ENCODE assay signal across 1 cellular context in the genomic region with DNA sequence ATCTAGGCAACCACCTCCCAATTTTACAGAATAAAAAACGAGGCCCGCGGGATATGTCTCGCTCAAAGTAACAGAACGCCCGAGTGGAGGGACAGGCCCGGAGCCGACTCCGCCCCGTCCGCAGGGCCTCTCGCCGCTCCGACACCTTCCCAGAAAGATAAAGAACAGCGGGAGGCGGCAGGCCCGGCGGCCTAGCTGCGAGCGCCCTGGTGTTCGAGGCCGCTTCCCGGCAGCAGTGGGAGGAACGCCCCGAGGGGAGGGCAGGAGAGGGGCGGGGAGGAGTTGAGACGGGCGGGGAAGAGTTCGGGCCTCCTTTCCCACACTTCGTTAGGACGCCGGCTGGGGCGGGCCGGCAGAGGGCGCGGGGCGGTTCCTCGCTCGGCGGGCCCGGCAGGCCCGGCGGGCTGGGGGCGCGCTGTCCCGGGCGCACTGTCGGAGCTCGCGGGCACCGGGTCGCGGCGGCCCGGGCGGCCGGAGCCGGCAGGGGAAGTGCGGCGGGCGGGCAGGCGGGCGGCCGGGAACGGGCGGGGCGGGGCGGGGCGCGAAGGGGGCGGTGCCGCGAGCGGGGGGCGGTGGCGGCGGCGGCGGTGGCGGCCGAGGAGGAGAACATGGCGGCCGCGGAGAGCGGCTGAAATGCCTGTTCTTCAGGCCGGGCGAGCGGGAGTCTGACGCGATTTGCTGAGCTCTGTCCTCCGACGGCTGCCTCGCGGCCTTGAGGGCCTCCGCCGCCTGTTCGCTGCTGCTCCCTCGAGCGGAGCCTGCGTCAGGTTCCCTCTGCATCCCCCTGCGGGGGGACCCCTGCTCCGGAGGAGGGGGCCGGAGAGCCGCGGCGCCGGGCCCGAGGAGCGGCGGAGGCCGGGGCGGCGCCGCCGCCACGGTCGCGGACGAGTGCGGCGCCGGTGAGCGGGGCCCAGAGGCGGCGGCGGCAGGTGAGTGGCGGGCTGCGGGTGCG.
TF ChIP-seq lines count a peak whose summit lies in the region.

A gene (plus strand): TSS at position 581 of the 952 bp plus-strand sequence. CDS start 167,424 bp downstream, outside the sequence.

TF ChIP-seq in HepG2, 621 proteins besides CTCF, POLR2A, EP300 and RAD21 (continued from another document and continues in another):
- TF ChIP-seq, protein P1, sequence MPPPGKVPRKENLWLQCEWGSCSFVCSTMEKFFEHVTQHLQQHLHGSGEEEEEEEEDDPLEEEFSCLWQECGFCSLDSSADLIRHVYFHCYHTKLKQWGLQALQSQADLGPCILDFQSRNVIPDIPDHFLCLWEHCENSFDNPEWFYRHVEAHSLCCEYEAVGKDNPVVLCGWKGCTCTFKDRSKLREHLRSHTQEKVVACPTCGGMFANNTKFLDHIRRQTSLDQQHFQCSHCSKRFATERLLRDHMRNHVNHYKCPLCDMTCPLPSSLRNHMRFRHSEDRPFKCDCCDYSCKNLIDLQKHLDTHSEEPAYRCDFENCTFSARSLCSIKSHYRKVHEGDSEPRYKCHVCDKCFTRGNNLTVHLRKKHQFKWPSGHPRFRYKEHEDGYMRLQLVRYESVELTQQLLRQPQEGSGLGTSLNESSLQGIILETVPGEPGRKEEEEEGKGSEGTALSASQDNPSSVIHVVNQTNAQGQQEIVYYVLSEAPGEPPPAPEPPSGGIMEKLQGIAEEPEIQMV (CRISPR knock-in tag; IDR thresholded peaks at IDR 0.05; ENCODE audit: low read depth): no peak
- TF ChIP-seq NFE2 (CRISPR knock-in tag; IDR thresholded peaks at IDR 0.05) (no peak), ZNF747 (CRISPR knock-in tag; IDR thresholded peaks at IDR 0.05; ENCODE audit: borderline replicate concordance) (0 out of 2 replicates have a peak, but pooled peaks have one; percentile 31), ZNF33A (CRISPR knock-in tag; IDR thresholded peaks at IDR 0.05; ENCODE audit: borderline replicate concordance) (no peak), RELA (CRISPR knock-in tag; IDR thresholded peaks at IDR 0.05) (no peak), MYC (CRISPR knock-in tag; IDR thresholded peaks at IDR 0.05; ENCODE audit: borderline replicate concordance) (peak; percentile 18; the same call in 1 of the 2 replicates), WIZ (CRISPR knock-in tag; IDR thresholded peaks at IDR 0.05) (no peak), SMARCE1 (IDR thresholded peaks at IDR 0.05; ENCODE audit: borderline replicate concordance) (no peak), MEIS1 (CRISPR knock-in tag; IDR thresholded peaks at IDR 0.05; ENCODE audit: borderline replicate concordance) (peak; percentile 41; the same call in 1 of the 2 replicates), ZNF670 (CRISPR knock-in tag; IDR thresholded peaks at IDR 0.05; ENCODE audit: borderline replicate concordance) (no peak), RFX1 (IDR thresholded peaks at IDR 0.05) (no peak), ZSCAN9 (CRISPR knock-in tag; IDR thresholded peaks at IDR 0.05; ENCODE audit: borderline replicate concordance) (no peak), SYNCRIP (IDR thresholded peaks at IDR 0.05; ENCODE audit: insufficient read depth, low read depth, low read length) (no peak), CHD2 (IDR thresholded peaks at IDR 0.05; ENCODE audit: low read depth, low read length) (no peak), TOPORS (CRISPR knock-in tag; IDR thresholded peaks at IDR 0.05) (no peak), TEAD2 (CRISPR knock-in tag; IDR thresholded peaks at IDR 0.05) (no peak), HOXA5 (CRISPR knock-in tag; IDR thresholded peaks at IDR 0.05) (no peak), KLF15 (CRISPR knock-in tag; IDR thresholded peaks at IDR 0.05; ENCODE audit: borderline replicate concordance) (no peak), NFE2L2 (IDR thresholded peaks at IDR 0.05; ENCODE audit: low read length) (no peak), FOXM1 (CRISPR knock-in tag; IDR thresholded peaks at IDR 0.05) (no peak), ZNF292 (CRISPR knock-in tag; IDR thresholded peaks at IDR 0.05; ENCODE audit: borderline replicate concordance, low read depth) (peak; percentile 13; the same call in 1 of the 2 replicates), MYNN (CRISPR knock-in tag; IDR thresholded peaks at IDR 0.05; ENCODE audit: low read depth) (no peak), ZSCAN22 (CRISPR knock-in tag; IDR thresholded peaks at IDR 0.05) (no peak), ZNF839 (CRISPR knock-in tag; IDR thresholded peaks at IDR 0.05; ENCODE audit: borderline replicate concordance) (no peak), ZNF616 (CRISPR knock-in tag; IDR thresholded peaks at IDR 0.05; ENCODE audit: low read depth) (peak; percentile 26; the same call in 1 of the 2 replicates), PHF21A (CRISPR knock-in tag; IDR thresholded peaks at IDR 0.05) (no peak), HES4 (CRISPR knock-in tag; IDR thresholded peaks at IDR 0.05; ENCODE audit: borderline replicate concordance) (no peak), JARID2 (CRISPR knock-in tag; IDR thresholded peaks at IDR 0.05; ENCODE audit: insufficient replicate concordance) (no peak), ZFP62 (CRISPR knock-in tag; IDR thresholded peaks at IDR 0.05) (no peak), ZNF782 (CRISPR knock-in tag; IDR thresholded peaks at IDR 0.05; ENCODE audit: borderline replicate concordance) (no peak), ZNF124 (CRISPR knock-in tag; IDR thresholded peaks at IDR 0.05) (no peak), ZNF3 (CRISPR knock-in tag; IDR thresholded peaks at IDR 0.05) (no peak), NR3C1 (CRISPR knock-in tag; IDR thresholded peaks at IDR 0.05) (no peak)
- TF ChIP-seq, protein P2, sequence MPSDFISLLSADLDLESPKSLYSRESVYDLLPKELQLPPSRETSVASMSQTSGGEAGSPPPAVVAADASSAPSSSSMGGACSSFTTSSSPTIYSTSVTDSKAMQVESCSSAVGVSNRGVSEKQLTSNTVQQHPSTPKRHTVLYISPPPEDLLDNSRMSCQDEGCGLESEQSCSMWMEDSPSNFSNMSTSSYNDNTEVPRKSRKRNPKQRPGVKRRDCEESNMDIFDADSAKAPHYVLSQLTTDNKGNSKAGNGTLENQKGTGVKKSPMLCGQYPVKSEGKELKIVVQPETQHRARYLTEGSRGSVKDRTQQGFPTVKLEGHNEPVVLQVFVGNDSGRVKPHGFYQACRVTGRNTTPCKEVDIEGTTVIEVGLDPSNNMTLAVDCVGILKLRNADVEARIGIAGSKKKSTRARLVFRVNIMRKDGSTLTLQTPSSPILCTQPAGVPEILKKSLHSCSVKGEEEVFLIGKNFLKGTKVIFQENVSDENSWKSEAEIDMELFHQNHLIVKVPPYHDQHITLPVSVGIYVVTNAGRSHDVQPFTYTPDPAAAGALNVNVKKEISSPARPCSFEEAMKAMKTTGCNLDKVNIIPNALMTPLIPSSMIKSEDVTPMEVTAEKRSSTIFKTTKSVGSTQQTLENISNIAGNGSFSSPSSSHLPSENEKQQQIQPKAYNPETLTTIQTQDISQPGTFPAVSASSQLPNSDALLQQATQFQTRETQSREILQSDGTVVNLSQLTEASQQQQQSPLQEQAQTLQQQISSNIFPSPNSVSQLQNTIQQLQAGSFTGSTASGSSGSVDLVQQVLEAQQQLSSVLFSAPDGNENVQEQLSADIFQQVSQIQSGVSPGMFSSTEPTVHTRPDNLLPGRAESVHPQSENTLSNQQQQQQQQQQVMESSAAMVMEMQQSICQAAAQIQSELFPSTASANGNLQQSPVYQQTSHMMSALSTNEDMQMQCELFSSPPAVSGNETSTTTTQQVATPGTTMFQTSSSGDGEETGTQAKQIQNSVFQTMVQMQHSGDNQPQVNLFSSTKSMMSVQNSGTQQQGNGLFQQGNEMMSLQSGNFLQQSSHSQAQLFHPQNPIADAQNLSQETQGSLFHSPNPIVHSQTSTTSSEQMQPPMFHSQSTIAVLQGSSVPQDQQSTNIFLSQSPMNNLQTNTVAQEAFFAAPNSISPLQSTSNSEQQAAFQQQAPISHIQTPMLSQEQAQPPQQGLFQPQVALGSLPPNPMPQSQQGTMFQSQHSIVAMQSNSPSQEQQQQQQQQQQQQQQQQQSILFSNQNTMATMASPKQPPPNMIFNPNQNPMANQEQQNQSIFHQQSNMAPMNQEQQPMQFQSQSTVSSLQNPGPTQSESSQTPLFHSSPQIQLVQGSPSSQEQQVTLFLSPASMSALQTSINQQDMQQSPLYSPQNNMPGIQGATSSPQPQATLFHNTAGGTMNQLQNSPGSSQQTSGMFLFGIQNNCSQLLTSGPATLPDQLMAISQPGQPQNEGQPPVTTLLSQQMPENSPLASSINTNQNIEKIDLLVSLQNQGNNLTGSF (CRISPR knock-in tag; IDR thresholded peaks at IDR 0.05): no peak
- TF ChIP-seq, protein P3, sequence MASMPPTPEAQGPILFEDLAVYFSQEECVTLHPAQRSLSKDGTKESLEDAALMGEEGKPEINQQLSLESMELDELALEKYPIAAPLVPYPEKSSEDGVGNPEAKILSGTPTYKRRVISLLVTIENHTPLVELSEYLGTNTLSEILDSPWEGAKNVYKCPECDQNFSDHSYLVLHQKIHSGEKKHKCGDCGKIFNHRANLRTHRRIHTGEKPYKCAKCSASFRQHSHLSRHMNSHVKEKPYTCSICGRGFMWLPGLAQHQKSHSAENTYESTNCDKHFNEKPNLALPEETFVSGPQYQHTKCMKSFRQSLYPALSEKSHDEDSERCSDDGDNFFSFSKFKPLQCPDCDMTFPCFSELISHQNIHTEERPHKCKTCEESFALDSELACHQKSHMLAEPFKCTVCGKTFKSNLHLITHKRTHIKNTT (CRISPR knock-in tag; IDR thresholded peaks at IDR 0.05): no peak
- TF ChIP-seq, protein P4, sequence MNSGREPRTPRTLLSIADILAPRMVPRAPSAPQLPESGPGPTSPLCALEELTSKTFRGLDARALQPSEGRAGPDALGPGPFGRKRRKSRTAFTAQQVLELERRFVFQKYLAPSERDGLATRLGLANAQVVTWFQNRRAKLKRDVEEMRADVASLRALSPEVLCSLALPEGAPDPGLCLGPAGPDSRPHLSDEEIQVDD (CRISPR knock-in tag; IDR thresholded peaks at IDR 0.05; ENCODE audit: borderline replicate concordance): no peak
- TF ChIP-seq, protein P5, sequence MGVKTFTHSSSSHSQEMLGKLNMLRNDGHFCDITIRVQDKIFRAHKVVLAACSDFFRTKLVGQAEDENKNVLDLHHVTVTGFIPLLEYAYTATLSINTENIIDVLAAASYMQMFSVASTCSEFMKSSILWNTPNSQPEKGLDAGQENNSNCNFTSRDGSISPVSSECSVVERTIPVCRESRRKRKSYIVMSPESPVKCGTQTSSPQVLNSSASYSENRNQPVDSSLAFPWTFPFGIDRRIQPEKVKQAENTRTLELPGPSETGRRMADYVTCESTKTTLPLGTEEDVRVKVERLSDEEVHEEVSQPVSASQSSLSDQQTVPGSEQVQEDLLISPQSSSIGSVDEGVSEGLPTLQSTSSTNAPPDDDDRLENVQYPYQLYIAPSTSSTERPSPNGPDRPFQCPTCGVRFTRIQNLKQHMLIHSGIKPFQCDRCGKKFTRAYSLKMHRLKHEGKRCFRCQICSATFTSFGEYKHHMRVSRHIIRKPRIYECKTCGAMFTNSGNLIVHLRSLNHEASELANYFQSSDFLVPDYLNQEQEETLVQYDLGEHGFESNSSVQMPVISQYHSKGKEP (CRISPR knock-in tag; IDR thresholded peaks at IDR 0.05): peak; percentile 67; the same call in 1 of the 2 replicates
- TF ChIP-seq, protein P6, sequence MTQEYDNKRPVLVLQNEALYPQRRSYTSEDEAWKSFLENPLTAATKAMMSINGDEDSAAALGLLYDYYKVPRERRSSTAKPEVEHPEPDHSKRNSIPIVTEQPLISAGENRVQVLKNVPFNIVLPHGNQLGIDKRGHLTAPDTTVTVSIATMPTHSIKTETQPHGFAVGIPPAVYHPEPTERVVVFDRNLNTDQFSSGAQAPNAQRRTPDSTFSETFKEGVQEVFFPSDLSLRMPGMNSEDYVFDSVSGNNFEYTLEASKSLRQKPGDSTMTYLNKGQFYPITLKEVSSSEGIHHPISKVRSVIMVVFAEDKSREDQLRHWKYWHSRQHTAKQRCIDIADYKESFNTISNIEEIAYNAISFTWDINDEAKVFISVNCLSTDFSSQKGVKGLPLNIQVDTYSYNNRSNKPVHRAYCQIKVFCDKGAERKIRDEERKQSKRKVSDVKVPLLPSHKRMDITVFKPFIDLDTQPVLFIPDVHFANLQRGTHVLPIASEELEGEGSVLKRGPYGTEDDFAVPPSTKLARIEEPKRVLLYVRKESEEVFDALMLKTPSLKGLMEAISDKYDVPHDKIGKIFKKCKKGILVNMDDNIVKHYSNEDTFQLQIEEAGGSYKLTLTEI (CRISPR knock-in tag; conservative IDR thresholded peaks at IDR 0.05): no peak
- TF ChIP-seq, protein P7, sequence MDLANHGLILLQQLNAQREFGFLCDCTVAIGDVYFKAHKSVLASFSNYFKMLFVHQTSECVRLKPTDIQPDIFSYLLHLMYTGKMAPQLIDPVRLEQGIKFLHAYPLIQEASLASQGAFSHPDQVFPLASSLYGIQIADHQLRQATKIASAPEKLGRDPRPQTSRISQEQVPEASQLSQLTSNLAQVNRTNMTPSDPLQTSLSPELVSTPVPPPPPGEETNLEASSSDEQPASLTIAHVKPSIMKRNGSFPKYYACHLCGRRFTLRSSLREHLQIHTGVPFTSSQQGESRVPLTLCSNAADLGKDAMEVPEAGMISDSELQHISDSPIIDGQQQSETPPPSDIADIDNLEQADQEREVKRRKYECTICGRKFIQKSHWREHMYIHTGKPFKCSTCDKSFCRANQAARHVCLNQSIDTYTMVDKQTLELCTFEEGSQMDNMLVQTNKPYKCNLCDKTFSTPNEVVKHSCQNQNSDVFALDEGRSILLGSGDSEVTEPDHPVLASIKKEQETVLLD (CRISPR knock-in tag; IDR thresholded peaks at IDR 0.05; ENCODE audit: low read depth): peak; percentile 70; the same call in 1 of the 2 replicates
- TF ChIP-seq, protein P8, sequence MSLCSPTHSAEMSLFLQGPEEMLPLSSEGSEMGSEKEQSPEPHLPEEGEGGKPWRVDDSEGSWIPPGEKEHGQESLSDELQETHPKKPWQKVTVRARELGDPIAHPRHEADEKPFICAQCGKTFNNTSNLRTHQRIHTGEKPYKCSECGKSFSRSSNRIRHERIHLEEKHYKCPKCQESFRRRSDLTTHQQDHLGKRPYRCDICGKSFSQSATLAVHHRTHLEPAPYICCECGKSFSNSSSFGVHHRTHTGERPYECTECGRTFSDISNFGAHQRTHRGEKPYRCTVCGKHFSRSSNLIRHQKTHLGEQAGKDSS (CRISPR knock-in tag; IDR thresholded peaks at IDR 0.05; ENCODE audit: borderline replicate concordance, low read depth): no peak
- TF ChIP-seq, protein P9, sequence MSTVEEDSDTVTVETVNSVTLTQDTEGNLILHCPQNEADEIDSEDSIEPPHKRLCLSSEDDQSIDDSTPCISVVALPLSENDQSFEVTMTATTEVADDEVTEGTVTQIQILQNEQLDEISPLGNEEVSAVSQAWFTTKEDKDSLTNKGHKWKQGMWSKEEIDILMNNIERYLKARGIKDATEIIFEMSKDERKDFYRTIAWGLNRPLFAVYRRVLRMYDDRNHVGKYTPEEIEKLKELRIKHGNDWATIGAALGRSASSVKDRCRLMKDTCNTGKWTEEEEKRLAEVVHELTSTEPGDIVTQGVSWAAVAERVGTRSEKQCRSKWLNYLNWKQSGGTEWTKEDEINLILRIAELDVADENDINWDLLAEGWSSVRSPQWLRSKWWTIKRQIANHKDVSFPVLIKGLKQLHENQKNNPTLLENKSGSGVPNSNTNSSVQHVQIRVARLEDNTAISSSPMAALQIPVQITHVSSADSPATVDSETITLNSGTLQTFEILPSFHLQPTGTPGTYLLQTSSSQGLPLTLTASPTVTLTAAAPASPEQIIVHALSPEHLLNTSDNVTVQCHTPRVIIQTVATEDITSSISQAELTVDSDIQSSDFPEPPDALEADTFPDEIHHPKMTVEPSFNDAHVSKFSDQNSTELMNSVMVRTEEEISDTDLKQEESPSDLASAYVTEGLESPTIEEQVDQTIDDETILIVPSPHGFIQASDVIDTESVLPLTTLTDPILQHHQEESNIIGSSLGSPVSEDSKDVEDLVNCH (CRISPR knock-in tag; IDR thresholded peaks at IDR 0.05): no peak
